ENCODE assay signal across 20 cellular contexts in genomic region chr19:33346665-33347064, GRCh38. TPM values are rescaled to one million over a fixed set of nuclear protein-coding genes. Genes with fewer than 3 reads are reported as not detected.
DNase-seq lines count a peak whose midpoint lies in the region; ATAC-seq, FAIRE-seq and TF ChIP-seq lines count a peak whose summit lies in the region.
"Had no signal": no experiment of that assay in that cellular context is flagged by ENCODE, and none has a peak within 500 bp of the region (broad histone marks: within the 10 kb centered on the region; RNA-seq: fewer than 3 reads in every experiment).

No MANE protein-coding gene starts in this region.

- no peak overlapping the region for H4K5ac ChIP-seq in H1 (ENCODE audit: insufficient read length, low read depth, low read length)

- no peaks in the 10 kb centered on the region for H4K20me1 ChIP-seq in H1 (replicated peaks in 1 of 2; ENCODE audit: control insufficient read depth in 1 of 2, insufficient read depth in 2 of 2, low read length in 2 of 2)
- H4K20me1 ChIP-seq: BLaER1 treated with 17β-estradiol and CSF1 and Interleukin-3, amounts not matched to agents 10 nM and 100 nM had no signal

- H3K9me3 ChIP-seq in A549 (no peaks in the 10 kb centered on the region; the same call in 2 of the 3 replicates), HEK293 (ENCODE audit: control insufficient read depth, insufficient read depth, low read depth, low read length) (no peaks in the 10 kb centered on the region; the same call in 1 of the 2 replicates), H1 (ENCODE audit: insufficient read depth in 2 of 2, low read depth in 1 of 2, low read length in 1 of 2) (no peaks in the 10 kb centered on the region)
- H3K9me3 ChIP-seq: BLaER1 treated with 17β-estradiol and CSF1 and Interleukin-3, amounts not matched to agents 10 nM and 100 nM had no signal

- H3K23me2 ChIP-seq in H1 (ENCODE audit: low read depth, low read length), result no peaks in the 10 kb centered on the region; the same call in 1 of the 2 replicates

- no peak overlapping the region for H3K23ac ChIP-seq in H1 (ENCODE audit: insufficient read length)

- H3K18ac ChIP-seq in H1 (ENCODE audit: extremely low read depth, low read length), result no peak overlapping the region

- TF ChIP-seq POLR2A in A549 (IDR thresholded peaks at IDR 0.05; ENCODE audit: low read length) (no peak), H1 (IDR thresholded peaks at IDR 0.05; ENCODE audit: control extremely low read depth in 1 of 2, low read depth in 2 of 2, low read length in 2 of 2) (no peak)

- H3K4me1 ChIP-seq in A549 (peaks cover 5% of the 10 kb centered on the region; the same call in 1 of the 3 replicates), HEK293 (ENCODE audit: control insufficient read depth, insufficient read depth, low read length) (peaks cover 21% of the 10 kb centered on the region), H1 (replicated peaks in 1 of 4; ENCODE audit: control insufficient read depth in 3 of 4, insufficient read depth in 4 of 4, low read length in 3 of 4) (no peaks in the 10 kb centered on the region; a peak in 1 of 7 replicates)

- FAIRE-seq in A549 (lab: Jason Lieb, UNC) (peak; percentile 13), H1 (lab: Jason Lieb, UNC) (no peak)
- FAIRE-seq: A204.1, G401.6, GM12891, GM19239 had no signal

- H2AK5ac ChIP-seq in H1 (ENCODE audit: low read depth, low read length), result no peak overlapping the region

- H3K4me3 Mint-ChIP-seq in WTC11, result no peak overlapping the region
- H3K4me3 Mint-ChIP-seq in activated T-helper 17 cell treated with anti-CD3 and anti-CD28 coated beads, Interleukin-2, amount 50 U/mL, for 72 hours, result no peak overlapping the region
- H3K4me3 Mint-ChIP-seq: B cell; CD4-positive, alpha-beta T cell; CD8-positive, alpha-beta T cell had no signal

- H3K79me2 ChIP-seq in H1 (ENCODE audit: control insufficient read depth in 1 of 2, insufficient read depth in 2 of 2, low read length in 2 of 2), result no peaks in the 10 kb centered on the region

- H2BK20ac ChIP-seq in H1 (ENCODE audit: low read length), result no peak overlapping the region

- no peak overlapping the region for H3K4me2 ChIP-seq in A549
- H3K4me2 ChIP-seq in H1 (ENCODE audit: insufficient read depth in 1 of 2, low read depth in 2 of 2, low read length in 2 of 2), result no peak overlapping the region
- H3K4me2 ChIP-seq: BLaER1 treated with 17β-estradiol and CSF1 and Interleukin-3, amounts not matched to agents 10 nM and 100 nM had no signal

- CTCF ChIA-PET in A549 (lab: Yijun Ruan, JAX), result interaction anchor here (0.7 to 1.6 kb wide), 4 partner anchors 13 to 112 kb away, joined by 3 to 4 read pairs (median 3); no protein-coding TSS in a partner anchor
- CTCF ChIA-PET in HEK293 (lab: Yijun Ruan, JAX), result interaction anchor here (0.6 kb wide), 1 partner anchor 613 kb away, joined by 3 read pairs; no protein-coding TSS in a partner anchor
- CTCF ChIA-PET in WTC11 (lab: Charles Lee), result interaction anchor here (0.8 kb wide), 1 partner anchor 449 kb away, joined by 3 read pairs; no protein-coding TSS in a partner anchor
- CTCF ChIA-PET in H1 (lab: Charles Lee; ENCODE audit: partially characterized antibody), result interaction anchor here (1.2 to 1.4 kb wide), 2 partner anchors 104 to 111 kb away, joined by 3 to 4 read pairs; no protein-coding TSS in a partner anchor

- H2BK120ac ChIP-seq in H1 (replicated peaks; ENCODE audit: low read depth, low read length), result no peak overlapping the region

- H2BK15ac ChIP-seq in H1 (ENCODE audit: low read length), result no peak overlapping the region

- H2BK5ac ChIP-seq in H1 (ENCODE audit: low read depth, low read length), result no peak overlapping the region

- POLR2A ChIA-PET in A549 (lab: Yijun Ruan, JAX), result no interaction called here
- POLR2A ChIA-PET in HEK293 (lab: Yijun Ruan, JAX), result no interaction called here
- POLR2A ChIA-PET in WTC11 (lab: Charles Lee), result no interaction called here
- POLR2A ChIA-PET in H1 (lab: Charles Lee; ENCODE audit: partially characterized antibody), result no interaction called here

- H3K4me1 Mint-ChIP-seq in WTC11, result 0 out of 2 replicates have a peak, but pooled peaks cover 3% of the 10 kb centered on the region
- no peaks in the 10 kb centered on the region for H3K4me1 Mint-ChIP-seq in activated T-helper 17 cell treated with anti-CD3 and anti-CD28 coated beads, Interleukin-2, amount 50 U/mL, for 72 hours
- H3K4me1 Mint-ChIP-seq: B cell had no signal

- H2AFZ ChIP-seq in H1 (ENCODE audit: low read length), result no peak overlapping the region

- DNase-seq in A549 (ENCODE audit: low read depth in 1 of 2, low spot score in 1 of 2), result no peak
- no peak for DNase-seq in WTC11 (ENCODE audit: low spot score)
- DNase-seq in H1 (ENCODE audit: low read depth in 1 of 2, low spot score in 2 of 2), result no peak
- no peak for DNase-seq in COR-L47 (lab: John Stamatoyannopoulos, UW)
- no peak for DNase-seq in DMS 273 (lab: John Stamatoyannopoulos, UW; ENCODE audit: unreplicated experiment)
- DNase-seq: 8988T; AML-193; CD4-positive, alpha-beta T cell; CD8-positive, alpha-beta T cell; DMS79 treated with DMSO at 0.1 percent for 48 hours; GF-D8 had no signal

- H2BK12ac ChIP-seq in H1 (ENCODE audit: low read depth, low read length), result no peak overlapping the region

- 0 out of 7 replicates have a peak, but pooled peaks cover 0 to 3% (median 0%) of the 10 kb centered on the region in 4 experiments for H3K27me3 ChIP-seq in H1 (replicated peaks in 1 of 4; ENCODE audit: control insufficient read depth in 3 of 4, extremely low read depth in 1 of 4, insufficient read depth in 3 of 4, low read length in 3 of 4)
- H3K27me3 ChIP-seq: BLaER1 treated with 17β-estradiol and CSF1 and Interleukin-3, amounts not matched to agents 10 nM and 100 nM had no signal

- no peak overlapping the region for H4K8ac ChIP-seq in H1 (ENCODE audit: extremely low read depth, insufficient read depth, low read length)

- no peak overlapping the region for H3K56ac ChIP-seq in H1 (replicated peaks; ENCODE audit: insufficient read length, low read depth, low read length)

- ATAC-seq in A549 (no peak), WTC11 (no peak)
- no peak for ATAC-seq in activated T-helper 17 cell treated with anti-CD3 and anti-CD28 coated beads, Interleukin-2, amount 50 U/mL, for 72 hours (replicated peaks)
- ATAC-seq: CD8-positive, alpha-beta T cell had no signal

- H3K27me3 Mint-ChIP-seq in WTC11 (ENCODE audit: low read depth), result peaks cover 6% of the 10 kb centered on the region
- peaks cover 59% of the 10 kb centered on the region for H3K27me3 Mint-ChIP-seq in activated T-helper 17 cell treated with anti-CD3 and anti-CD28 coated beads, Interleukin-2, amount 50 U/mL, for 72 hours

- no peak for TF ChIP-seq EP300 in A549 (IDR thresholded peaks at IDR 0.05)
- TF ChIP-seq EP300 in H1 (IDR thresholded peaks at IDR 0.05; ENCODE audit: borderline replicate concordance in 1 of 2, low read depth in 2 of 2, low read length in 2 of 2), result no peak

- H3K27ac ChIP-seq in A549, result no peak overlapping the region
- H3K27ac ChIP-seq in HEK293 (ENCODE audit: extremely low read depth, low read depth, low read length), result no peak overlapping the region
- H3K27ac ChIP-seq in H1 (ENCODE audit: low read depth, low read length), result no peak overlapping the region
- H3K27ac ChIP-seq: BLaER1 treated with 17β-estradiol and CSF1 and Interleukin-3, amounts not matched to agents 10 nM and 100 nM; C4-2B had no signal

- H3K79me1 ChIP-seq in H1 (ENCODE audit: low read depth, low read length), result no peaks in the 10 kb centered on the region

- H3K36me3 Mint-ChIP-seq in WTC11, result no peaks in the 10 kb centered on the region
- no peaks in the 10 kb centered on the region for H3K36me3 Mint-ChIP-seq in activated T-helper 17 cell treated with anti-CD3 and anti-CD28 coated beads, Interleukin-2, amount 50 U/mL, for 72 hours (ENCODE audit: low read depth)
- H3K36me3 Mint-ChIP-seq: CD8-positive, alpha-beta T cell had no signal

- H3K14ac ChIP-seq in H1 (ENCODE audit: insufficient read length), result no peak overlapping the region

- TF ChIP-seq CTCF in A549 (IDR thresholded peaks at IDR 0.05) (no peak), HEK293 (tag by site-specific recombination; IDR thresholded peaks at IDR 0.05) (no peak), WTC11 (IDR thresholded peaks at IDR 0.05) (no peak), H1 (IDR thresholded peaks at IDR 0.05; ENCODE audit: control extremely low read depth in 1 of 3, insufficient read depth in 1 of 3, low read depth in 1 of 3, low read length in 3 of 3) (no peak)

- no peak overlapping the region for H4K91ac ChIP-seq in H1 (replicated peaks; ENCODE audit: insufficient read length, low read length)

- no peak overlapping the region for H3K4ac ChIP-seq in H1 (replicated peaks; ENCODE audit: insufficient read length, low read depth, low read length)

- H3K36me3 ChIP-seq in HEK293 (ENCODE audit: control insufficient read depth in 2 of 2, insufficient read depth in 1 of 2, low read length in 2 of 2) (no peaks in the 10 kb centered on the region), H1 (ENCODE audit: control insufficient read depth in 2 of 4, insufficient read depth in 4 of 4, low read length in 3 of 4) (no peaks in the 10 kb centered on the region)
- H3K36me3 ChIP-seq: BLaER1 treated with 17β-estradiol and CSF1 and Interleukin-3, amounts not matched to agents 10 nM and 100 nM had no signal

- H3K9me3 Mint-ChIP-seq in WTC11, result no peaks in the 10 kb centered on the region
- H3K9me3 Mint-ChIP-seq in activated T-helper 17 cell treated with anti-CD3 and anti-CD28 coated beads, Interleukin-2, amount 50 U/mL, for 72 hours, result no peaks in the 10 kb centered on the region
- H3K9me3 Mint-ChIP-seq: CD4-positive, alpha-beta T cell; CD8-positive, alpha-beta T cell had no signal

- no peak overlapping the region for H3K9ac ChIP-seq in H1 (replicated peaks in 1 of 4; ENCODE audit: extremely low read depth in 1 of 4, low read depth in 3 of 4, low read length in 3 of 4)
- H3K9ac ChIP-seq: BLaER1 treated with 17β-estradiol and CSF1 and Interleukin-3, amounts not matched to agents 10 nM and 100 nM had no signal

- H3K4me3 ChIP-seq in A549 (no peak overlapping the region), HEK293 (ENCODE audit: low read depth, low read length) (no peak overlapping the region), H1 (ENCODE audit: extremely low read depth in 1 of 4, insufficient read depth in 2 of 4, low read depth in 3 of 4, low read length in 4 of 4) (no peak overlapping the region)
- H3K4me3 ChIP-seq: BLaER1 treated with 17β-estradiol and CSF1 and Interleukin-3, amounts not matched to agents 10 nM and 100 nM had no signal

- no peak overlapping the region for H3K27ac Mint-ChIP-seq in WTC11
- no peak overlapping the region for H3K27ac Mint-ChIP-seq in activated T-helper 17 cell treated with anti-CD3 and anti-CD28 coated beads, Interleukin-2, amount 50 U/mL, for 72 hours
- H3K27ac Mint-ChIP-seq: B cell; CD4-positive, alpha-beta T cell; CD8-positive, alpha-beta T cell had no signal

- TF ChIP-seq RAD21 in A549 (conservative IDR thresholded peaks at IDR 0.05 in 1 of 2, IDR thresholded peaks at IDR 0.05 in 1 of 2) (no peak), H1 (IDR thresholded peaks at IDR 0.05 in 1 of 2, conservative IDR thresholded peaks at IDR 0.05 in 1 of 2; ENCODE audit: low read depth in 2 of 2, low read length in 2 of 2) (no peak)

RNA-seq across cellular contexts. Expression of gene CEBPG, which starts 26.8 kb away (rescaled TPM):
- polyA plus RNA-seq in A549 (2011; rRNA removed), result 104 and 138 TPM in 2 replicates
- 25.7 and 27.7 TPM in 2 replicates for polyA plus RNA-seq in A549 (2012; cell fraction: cytosol; rRNA removed)
- polyA plus RNA-seq in A549 (2012; cell fraction: nucleus; rRNA removed), result 11.1 and 12.8 TPM in 2 replicates
- polyA plus RNA-seq in A549 (2017; fragmentation: RNase III; extraction: RNeasy Plus Mini Kit Qiagen cat#74134 plus additional on column Dnase treatment), result 34.0 to 35.7 TPM (median 34.3 TPM) in 3 replicates
- polyA minus RNA-seq in A549 (2011; rRNA and poly(A)+ RNA removed), result 62.1 and 64.8 TPM in 2 replicates
- total RNA-seq in WTC11 (2021), result 28.9 to 33.1 TPM (median 30.4 TPM) in 3 replicates
- 32.7 and 35.4 TPM in 2 replicates for total RNA-seq in H1 (2021; fragmentation: NEBNext Ultra II Directional; extraction: Animal tissue kit (Norgen Biotek cat#: 25700))
- 10.9 and 12.3 TPM in 2 replicates for polyA plus RNA-seq in H1 (2011; rRNA removed)
- 20.1 TPM for polyA plus RNA-seq in H1 (2011; cell fraction: cytosol; rRNA removed)
- 12.8 TPM for polyA plus RNA-seq in H1 (2011; cell fraction: nucleus; rRNA removed)
- polyA plus RNA-seq in H1 (2012, experiment 1 of 2), result 18.6 to 27.0 TPM (median 20.1 TPM) in 4 replicates
- 2.7 TPM for polyA plus RNA-seq in H1 (2012, experiment 2 of 2)
- polyA plus RNA-seq in H1 (2013, experiment 1 of 2), result 16.3 TPM
- polyA plus RNA-seq in H1 (2013, experiment 2 of 2), result 16.9 TPM
- 23.8 and 26.8 TPM in 2 replicates for polyA minus RNA-seq in H1 (2011; rRNA and poly(A)+ RNA removed)
- 13.9 TPM for polyA minus RNA-seq in H1 (2011; cell fraction: cytosol; rRNA and poly(A)+ RNA removed)
- polyA minus RNA-seq in H1 (2011; cell fraction: nucleus; rRNA and poly(A)+ RNA removed), result 33.7 TPM
- 10 to 100 TPM; 15.0 to 23.6 TPM for total RNA-seq in activated T-helper 17 cell treated with anti-CD3 and anti-CD28 coated beads, Interleukin-2, amount 50 U/mL, for 72 hours

RNA-seq across cellular contexts. Expression of gene CEBPA, which starts 44.3 kb away (rescaled TPM):
- polyA plus RNA-seq in A549 (2011; rRNA removed), result 3.5 and 4.3 TPM in 2 replicates
- 4.5 and 6.6 TPM in 2 replicates for polyA plus RNA-seq in A549 (2012; cell fraction: cytosol; rRNA removed)
- 3.8 and 4.5 TPM in 2 replicates for polyA plus RNA-seq in A549 (2012; cell fraction: nucleus; rRNA removed)
- 6.2 to 6.6 TPM (median 6.3 TPM) in 3 replicates for polyA plus RNA-seq in A549 (2017; fragmentation: RNase III; extraction: RNeasy Plus Mini Kit Qiagen cat#74134 plus additional on column Dnase treatment)
- polyA minus RNA-seq in A549 (2011; rRNA and poly(A)+ RNA removed), result 5.2 and 5.7 TPM in 2 replicates
- total RNA-seq in WTC11 (2021), result 5.6 to 6.6 TPM (median 5.8 TPM) in 3 replicates
- 2.7 and 3.0 TPM in 2 replicates for total RNA-seq in H1 (2021; fragmentation: NEBNext Ultra II Directional; extraction: Animal tissue kit (Norgen Biotek cat#: 25700))
- polyA plus RNA-seq in H1 (2011; rRNA removed), result 2.0 and 2.4 TPM in 2 replicates
- 2.1 TPM for polyA plus RNA-seq in H1 (2011; cell fraction: cytosol; rRNA removed)
- polyA plus RNA-seq in H1 (2011; cell fraction: nucleus; rRNA removed), result 1.4 TPM
- polyA plus RNA-seq in H1 (2012, experiment 1 of 2), result 1.1 to 1.9 TPM (median 1.5 TPM) in 4 replicates
- polyA plus RNA-seq in H1 (2012, experiment 2 of 2), result 1.4 TPM
- 1.5 TPM for polyA plus RNA-seq in H1 (2013, experiment 1 of 2)
- polyA plus RNA-seq in H1 (2013, experiment 2 of 2), result 1.3 TPM
- polyA minus RNA-seq in H1 (2011; rRNA and poly(A)+ RNA removed), result 1.4 and 1.6 TPM in 2 replicates
- polyA minus RNA-seq in H1 (2011; cell fraction: cytosol; rRNA and poly(A)+ RNA removed), result 2.1 TPM
- 6.4 TPM for polyA minus RNA-seq in H1 (2011; cell fraction: nucleus; rRNA and poly(A)+ RNA removed)
- under 1 TPM; 0.21 to 0.26 TPM for total RNA-seq in activated T-helper 17 cell treated with anti-CD3 and anti-CD28 coated beads, Interleukin-2, amount 50 U/mL, for 72 hours
